Comparison of ENCODE assay signal across 8 cellular contexts in genomic region chr9:79569814-79570448, GRCh38. TPM values are rescaled to one million over a fixed set of nuclear protein-coding genes. Genes with fewer than 3 reads are reported as not detected.
DNase-seq lines count a peak whose midpoint lies in the region; ATAC-seq and TF ChIP-seq lines count a peak whose summit lies in the region.

No MANE protein-coding gene starts in this region.

- H3K27ac ChIP-seq in ACC112 (ENCODE audit: low read depth, low read length) (peak overlapping the region; percentile 75; the same call in 1 of the 2 replicates), IMR-90 (ENCODE audit: insufficient read depth, low read length) (peak overlapping the region; percentile 77)

- DNase-seq in IMR-90 (peak; percentile 18), choroid plexus epithelial cell (ENCODE audit: low read depth) (no peak), left colon (no peak)

- H4K20me1 ChIP-seq in IMR-90 (ENCODE audit: insufficient read depth, low read length), result no peaks in the 10 kb centered on the region

- peak overlapping the region; percentile 66 for H3K9ac ChIP-seq in IMR-90 (ENCODE audit: low read depth, low read length)
- peak overlapping the region; percentile 68 for H3K9ac ChIP-seq in mucosa of stomach (ENCODE audit: low read length)

- H3K9me1 ChIP-seq in IMR-90 (ENCODE audit: insufficient read depth, low read length), result peaks cover 3% of the 10 kb centered on the region; the same call in 1 of the 2 replicates

- peak overlapping the region; percentile 6 for H2AK9ac ChIP-seq in IMR-90 (replicated peaks; ENCODE audit: low read depth, low read length, poor library complexity)

- H3K79me1 ChIP-seq in IMR-90 (ENCODE audit: low read depth in 1 of 2, low read length in 2 of 2), result peaks cover 9 to 15% of the 10 kb centered on the region in 2 experiments; a peak in 3 of 4 replicates

- peak overlapping the region; percentile 73; the same call in 1 of the 2 replicates for H3K23ac ChIP-seq in IMR-90 (ENCODE audit: low read depth, low read length)

- peak overlapping the region; percentile 54 for H3K4ac ChIP-seq in IMR-90 (ENCODE audit: low read depth, low read length)

- H3K79me2 ChIP-seq in ACC112 (ENCODE audit: control insufficient read depth, insufficient read depth, low read length, unreplicated experiment), result peaks cover 22% of the 10 kb centered on the region

- H2AFZ ChIP-seq in ACC112 (ENCODE audit: low read length, unreplicated experiment), result peak overlapping the region; percentile 94
- peak overlapping the region; percentile 87 for H2AFZ ChIP-seq in IMR-90 (replicated peaks; ENCODE audit: low read length, poor library complexity)

- 3% methylated on average over 6 of the region's 18 CpGs; no CpG with 5 or more reads in 1 of the 2 experiments for WGBS in IMR-90 (ENCODE audit: extremely low coverage in 2 of 2, insufficient read length in 1 of 2), 2 experiments

- BruUV-seq in IMR-90 (replicated peaks; lab: Mats Ljungman, UMichigan), result no TSS peak

- intact Hi-C loops in IMR-90 (cut with micrococcal nuclease), result loop anchor here (1.0 to 10.0 kb wide), 13 partner anchors 93 to 1205 kb away; no protein-coding TSS in a partner anchor
- intact Hi-C loops in left colon (cut with DNase I, micrococcal nuclease), result no loop called here

- peak overlapping the region; percentile 48 for H2BK120ac ChIP-seq in IMR-90 (ENCODE audit: low read depth, low read length)

- H3K9me3 ChIP-seq in IMR-90 (ENCODE audit: control insufficient read depth, insufficient read depth, low read length), result no peaks in the 10 kb centered on the region
- H3K9me3 ChIP-seq in mucosa of stomach (ENCODE audit: control insufficient read depth, low read length), result peaks cover 5% of the 10 kb centered on the region

- peak overlapping the region; percentile 75; the same call in 1 of the 2 replicates for H4K91ac ChIP-seq in IMR-90 (ENCODE audit: insufficient read depth, low read depth, low read length)

- CTCF ChIA-PET in IMR-90 (lab: Yijun Ruan, JAX), result no interaction called here

- POLR2A ChIA-PET in IMR-90 (lab: Charles Lee; ENCODE audit: unreplicated experiment), result no interaction called here

- ATAC-seq in IMR-90 (ENCODE audit: low read depth) (no peak), GM19463 (IDR thresholded peaks at IDR 0.05; ENCODE audit: unreplicated experiment) (no peak), HG02852 (IDR thresholded peaks at IDR 0.05; ENCODE audit: unreplicated experiment) (no peak), GM21737 (IDR thresholded peaks at IDR 0.05; ENCODE audit: unreplicated experiment) (no peak), left colon (no peak)

- dilution Hi-C loops in IMR-90 (cut with HindIII; ENCODE audit: low sequenced_read_pairs, unreplicated experiment), result no loop called here

- no peak overlapping the region for H2BK5ac ChIP-seq in IMR-90 (ENCODE audit: low read depth, low read length, poor library complexity, severe bottlenecking)

- no peaks in the 10 kb centered on the region for H3K36me3 ChIP-seq in ACC112 (ENCODE audit: insufficient read depth, low read length)
- no peaks in the 10 kb centered on the region for H3K36me3 ChIP-seq in IMR-90 (ENCODE audit: control insufficient read depth, insufficient read depth, low read length)
- no peaks in the 10 kb centered on the region for H3K36me3 ChIP-seq in mucosa of stomach (ENCODE audit: control insufficient read depth, insufficient read depth, low read length)

- no peak for TF ChIP-seq CTCF in IMR-90 (conservative IDR thresholded peaks at IDR 0.05; ENCODE audit: low read depth, low read length)
- no peak for TF ChIP-seq CTCF in choroid plexus epithelial cell (conservative IDR thresholded peaks at IDR 0.05; ENCODE audit: low read depth, low read length)

- TF ChIP-seq RAD21 in IMR-90 (IDR thresholded peaks at IDR 0.05; ENCODE audit: low read length), result no peak

- H3K4me3 ChIP-seq in ACC112 (ENCODE audit: low read depth, low read length), result peak overlapping the region; percentile 90
- H3K4me3 ChIP-seq in IMR-90 (ENCODE audit: insufficient read depth, low read depth, low read length), result peak overlapping the region; percentile 58
- peak overlapping the region; percentile 65 for H3K4me3 ChIP-seq in choroid plexus epithelial cell (ENCODE audit: low read depth, low read length)
- no peak overlapping the region for H3K4me3 ChIP-seq in mucosa of stomach (ENCODE audit: low read length)

- H4K8ac ChIP-seq in IMR-90 (ENCODE audit: low read depth in 2 of 2, low read length in 2 of 2), result peak overlapping the region; percentile 1 to 56; a peak in 3 of 4 replicates

- TF ChIP-seq POLR2A in IMR-90 (IDR thresholded peaks at IDR 0.05; ENCODE audit: low read depth, low read length), result no peak

- H3K18ac ChIP-seq in IMR-90 (ENCODE audit: low read depth, low read length), result no peak overlapping the region

- H3K4me2 ChIP-seq in IMR-90 (ENCODE audit: low read depth, low read length), result peak overlapping the region; percentile 71

- H2BK15ac ChIP-seq in IMR-90 (ENCODE audit: low read depth, low read length), result peak overlapping the region; percentile 74; the same call in 1 of the 3 replicates

- in situ Hi-C loops in IMR-90 (cut with MboI; ENCODE audit: low sequenced_read_pairs), result loop anchor here (10.0 to 25.0 kb wide), 4 partner anchors 375 to 1125 kb away; no protein-coding TSS in a partner anchor

- peak overlapping the region; percentile 91 for H3K14ac ChIP-seq in IMR-90 (replicated peaks; ENCODE audit: low read depth, low read length)

- H2BK20ac ChIP-seq in IMR-90 (ENCODE audit: low read depth, low read length), result peak overlapping the region; percentile 38

- H3K4me1 ChIP-seq in ACC112 (ENCODE audit: control insufficient read depth, insufficient read depth, low read length, unreplicated experiment), result peaks cover 4% of the 10 kb centered on the region
- H3K4me1 ChIP-seq in IMR-90 (ENCODE audit: control insufficient read depth, insufficient read depth, low read length), result peaks cover 2% of the 10 kb centered on the region; the same call in 1 of the 2 replicates
- H3K4me1 ChIP-seq in mucosa of stomach (ENCODE audit: control insufficient read depth, insufficient read depth, low read length), result peaks cover 6% of the 10 kb centered on the region

- H2AK5ac ChIP-seq in IMR-90 (ENCODE audit: low read depth, low read length), result peak overlapping the region; percentile 42; the same call in 1 of the 2 replicates

- peak overlapping the region; percentile 46 for H3K56ac ChIP-seq in IMR-90 (ENCODE audit: extremely low read depth, insufficient read depth, low read length)

- H4K5ac ChIP-seq in IMR-90 (ENCODE audit: low read depth, low read length), result peak overlapping the region; percentile 3; the same call in 1 of the 2 replicates

- no peaks in the 10 kb centered on the region for H3K27me3 ChIP-seq in ACC112 (ENCODE audit: insufficient read depth, low read length)
- H3K27me3 ChIP-seq in IMR-90 (ENCODE audit: control insufficient read depth, insufficient read depth, low read length), result no peaks in the 10 kb centered on the region
- peaks cover 25% of the 10 kb centered on the region for H3K27me3 ChIP-seq in mucosa of stomach (ENCODE audit: control insufficient read depth, insufficient read depth, low read length)

TF ChIP-seq in IMR-90, 13 proteins besides CTCF, POLR2A, EP300 and RAD21:
- no peak for TF ChIP-seq USF2 (IDR thresholded peaks at IDR 0.05; ENCODE audit: low read depth, low read length)
- TF ChIP-seq CHD1 (IDR thresholded peaks at IDR 0.05; ENCODE audit: low read depth, low read length), result no peak
- TF ChIP-seq SMC3 (IDR thresholded peaks at IDR 0.05; ENCODE audit: low read depth, low read length), result no peak
- no peak for TF ChIP-seq RFX5 (IDR thresholded peaks at IDR 0.05; ENCODE audit: low read depth, low read length)
- no peak for TF ChIP-seq MAZ (IDR thresholded peaks at IDR 0.05; ENCODE audit: borderline replicate concordance, low read depth, low read length)
- TF ChIP-seq FOS (IDR thresholded peaks at IDR 0.05; ENCODE audit: low read depth, low read length), result no peak
- no peak for TF ChIP-seq NFE2L2 (IDR thresholded peaks at IDR 0.05; ENCODE audit: low read depth, low read length)
- no peak for TF ChIP-seq RCOR1 (IDR thresholded peaks at IDR 0.05; ENCODE audit: insufficient replicate concordance, low read length)
- TF ChIP-seq CEBPB (IDR thresholded peaks at IDR 0.05; ENCODE audit: low read depth, low read length), result no peak
- TF ChIP-seq MXI1 (IDR thresholded peaks at IDR 0.05; ENCODE audit: borderline replicate concordance, low read depth, low read length), result no peak
- no peak for TF ChIP-seq MAFK (IDR thresholded peaks at IDR 0.05; ENCODE audit: low read depth, low read length)
- no peak for TF ChIP-seq ELK1 (IDR thresholded peaks at IDR 0.05; ENCODE audit: borderline replicate concordance, low read depth, low read length)
- TF ChIP-seq BHLHE40 (IDR thresholded peaks at IDR 0.05; ENCODE audit: low read depth, low read length), result no peak

RNA-seq across cellular contexts. Expression of gene TLE4, which starts 1.8 kb away (rescaled TPM):
- 76.9 and 78.1 TPM in 2 replicates for total RNA-seq in IMR-90 (2012; rRNA removed)
- polyA plus RNA-seq in IMR-90 (2012; rRNA removed), result 68.0 and 69.3 TPM in 2 replicates
- 39.6 and 53.9 TPM in 2 replicates for polyA plus RNA-seq in IMR-90 (2012; cell fraction: cytosol; rRNA removed)
- 105 and 128 TPM in 2 replicates for polyA plus RNA-seq in IMR-90 (2012; cell fraction: nucleus; rRNA removed; ENCODE audit: low replicate concordance)
- total RNA-seq in left colon, result 10 to 100 TPM; 22.2 to 29.8 TPM
